In the genomic region with DNA sequence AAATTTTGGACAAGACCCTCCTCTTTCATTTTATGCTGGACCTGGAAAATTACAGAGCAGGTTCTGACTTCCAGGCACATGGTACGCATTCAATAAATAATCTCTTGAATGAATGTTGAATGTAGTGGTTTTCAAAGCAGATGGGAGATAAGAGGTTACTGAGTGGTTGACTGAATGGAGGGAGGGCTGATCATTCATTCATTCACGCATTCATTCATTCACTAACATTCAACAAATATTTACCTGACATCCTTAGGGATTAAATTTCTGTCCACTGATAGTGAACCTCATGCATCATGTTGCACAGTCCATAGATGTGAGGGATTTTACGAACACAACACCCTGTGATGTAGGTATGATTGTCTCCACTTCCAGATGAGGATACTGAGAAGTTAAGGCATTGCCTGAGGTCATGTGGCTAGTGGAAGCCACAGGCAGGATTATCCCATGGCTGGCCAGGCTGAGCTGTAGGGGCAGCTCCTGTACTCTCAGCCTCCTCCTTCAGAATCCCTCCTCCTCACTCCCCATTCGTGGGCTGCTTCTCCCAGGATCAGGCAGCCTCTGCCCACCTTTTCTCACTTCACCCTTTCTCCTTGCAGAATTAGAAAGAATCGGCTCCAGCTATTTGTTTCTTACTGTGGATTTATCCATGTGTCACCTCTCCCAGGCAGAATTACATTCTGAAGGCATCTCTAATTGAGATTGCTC, we compare ENCODE assay signal across 19 cellular contexts. TPM values are rescaled to one million over a fixed set of nuclear protein-coding genes. Genes with fewer than 3 reads are reported as not detected.
A peak's percentile ranks its signal among the peaks of the same experiment; 100 is the strongest.
DNase-seq lines count a peak whose midpoint lies in the region; ATAC-seq and TF ChIP-seq lines count a peak whose summit lies in the region.
"Had no signal": no experiment of that assay in that cellular context is flagged by ENCODE, and none has a peak within 500 bp of the region (broad histone marks: within the 10 kb centered on the region; RNA-seq: fewer than 3 reads in every experiment).

No MANE protein-coding gene starts in this region.

- peak overlapping the region in 1 of 2 experiments; percentile 40 for H2BK12ac ChIP-seq in mesenchymal stem cell (ENCODE audit: low read length in 2 of 2)

- no peak for TF ChIP-seq CTCF in hepatocyte (IDR thresholded peaks at IDR 0.05; ENCODE audit: poor library complexity)

- no peak overlapping the region for H3K4me3 ChIP-seq in CD4-positive, CD25-positive, alpha-beta regulatory T cell (ENCODE audit: low read depth, low read length)
- no peak overlapping the region for H3K4me3 ChIP-seq in CD4-positive, alpha-beta memory T cell (ENCODE audit: low read length in 2 of 2)
- no peak overlapping the region for H3K4me3 ChIP-seq in mesenchymal stem cell (ENCODE audit: insufficient read depth in 1 of 2, low read depth in 1 of 2, low read length in 2 of 2)
- no peak overlapping the region for H3K4me3 ChIP-seq in hepatocyte

- no peak overlapping the region for H2BK120ac ChIP-seq in mesenchymal stem cell (ENCODE audit: low read depth, low read length)

- no peak overlapping the region for H2BK15ac ChIP-seq in mesenchymal stem cell (ENCODE audit: low read depth, poor library complexity, severe bottlenecking)

- CTCF ChIA-PET in CD4-positive, alpha-beta memory T cell (lab: Charles Lee; ENCODE audit: partially characterized antibody), result interaction anchor here (0.6 kb wide), 1 partner anchor 77 kb away, joined by 3 read pairs; no protein-coding TSS in a partner anchor
- CTCF ChIA-PET in T-cell (lab: Charles Lee), result interaction anchor here (0.6 kb wide), 3 partner anchors 12 to 18 kb away, joined by 3 to 6 read pairs (median 3); no protein-coding TSS in a partner anchor

- H2AK5ac ChIP-seq in mesenchymal stem cell (ENCODE audit: low read length, severe bottlenecking), result peak overlapping the region; percentile 61

- no peak overlapping the region for H4K91ac ChIP-seq in mesenchymal stem cell (ENCODE audit: low read length)

- POLR2A ChIA-PET in CD4-positive, alpha-beta memory T cell (lab: Charles Lee; ENCODE audit: partially characterized antibody), result interaction anchor here (1.1 to 3.1 kb wide), 2 partner anchors 15 to 16 kb away, joined by 4 to 21 read pairs; no protein-coding TSS in a partner anchor
- POLR2A ChIA-PET in T-cell (lab: Charles Lee), result no interaction called here

- peaks cover 0 to 12% (median 4%) of the 10 kb centered on the region in 7 donors for H3K9me3 Mint-ChIP-seq in CD4-positive, CD25-positive, alpha-beta regulatory T cell
- H3K9me3 Mint-ChIP-seq in CD4-positive, alpha-beta memory T cell, result peaks cover 0 to 15% (median 7%) of the 10 kb centered on the region in 8 donors
- peaks cover 3 to 12% (median 5%) of the 10 kb centered on the region in 3 donors for H3K9me3 Mint-ChIP-seq in T-cell

- H3K36me3 ChIP-seq in CD4-positive, CD25-positive, alpha-beta regulatory T cell (ENCODE audit: control insufficient read depth, insufficient read depth, low read length), result peaks cover 34% of the 10 kb centered on the region
- H3K36me3 ChIP-seq in CD4-positive, alpha-beta memory T cell (ENCODE audit: insufficient read depth, low read length), result peaks cover 9% of the 10 kb centered on the region
- H3K36me3 ChIP-seq in mesenchymal stem cell (ENCODE audit: control insufficient read depth in 1 of 2, insufficient read depth in 2 of 2, low read depth in 1 of 2, low read length in 2 of 2), result no peaks in the 10 kb centered on the region
- no peaks in the 10 kb centered on the region for H3K36me3 ChIP-seq in hepatocyte (replicated peaks; ENCODE audit: insufficient read depth, low read depth)

- peak overlapping the region in 1 of 2 experiments; percentile 1 for H3K4ac ChIP-seq in mesenchymal stem cell (ENCODE audit: low read depth in 1 of 2, low read length in 2 of 2)

- peaks cover 7 to 12% of the 10 kb centered on the region in 2 experiments for H3K9me3 ChIP-seq in CD4-positive, CD25-positive, alpha-beta regulatory T cell (ENCODE audit: control insufficient read depth in 2 of 2, low read length in 2 of 2)
- H3K9me3 ChIP-seq in CD4-positive, alpha-beta memory T cell (ENCODE audit: control insufficient read depth in 1 of 2, low read length in 2 of 2), result no peaks in the 10 kb centered on the region
- H3K9me3 ChIP-seq in mesenchymal stem cell (ENCODE audit: control insufficient read depth, low read length), result no peaks in the 10 kb centered on the region
- no peaks in the 10 kb centered on the region for H3K9me3 ChIP-seq in hepatocyte (ENCODE audit: low read depth)

- H4K20me1 ChIP-seq in hepatocyte (ENCODE audit: insufficient read depth, poor library complexity, severe bottlenecking), result no peaks in the 10 kb centered on the region

- ATAC-seq in CD4-positive, CD25-positive, alpha-beta regulatory T cell (ENCODE audit: low read depth in 2 of 2), result no peak
- no peak for ATAC-seq in T-cell (replicated peaks in 1 of 4)
- no peak for ATAC-seq in HG03460 (IDR thresholded peaks at IDR 0.05; ENCODE audit: unreplicated experiment)
- no peak for ATAC-seq in GM21528 (IDR thresholded peaks at IDR 0.05; ENCODE audit: low FRiP score, unreplicated experiment)

- peak overlapping the region; percentile 3 to 89 (median 23) for H3K27ac Mint-ChIP-seq in CD4-positive, CD25-positive, alpha-beta regulatory T cell
- peak overlapping the region in 4 of 7 donors; percentile 6 to 86 (median 37) for H3K27ac Mint-ChIP-seq in CD4-positive, alpha-beta memory T cell
- peak overlapping the region; percentile 52 to 68 for H3K27ac Mint-ChIP-seq in T-cell

- no peak for DNase-seq in CD4-positive, CD25-positive, alpha-beta regulatory T cell
- no peak for DNase-seq in CD4-positive, alpha-beta memory T cell
- DNase-seq in T-cell (no peak), mesenchymal stem cell (no peak), hepatocyte (ENCODE audit: low spot score) (no peak), mucosa of gallbladder (ENCODE audit: low spot score) (no peak)
- DNase-seq: AML-193; DMS 273 treated with DMSO at 0.1 percent for 48 hours; GDM1; H9; NCI-H1105; NCI-H2081 treated with DMSO at 0.1 percent for 48 hours; NCI-H510A; NCI-H748 treated with DMSO at 0.1 percent for 48 hours; NK-92 treated with Interleukin-12 subunit alpha and Interleukin-12 subunit beta, amount 100 ng/mL, for 24 hours; Right ventricle myocardium superior had no signal

- no peak overlapping the region for H3K23ac ChIP-seq in mesenchymal stem cell (ENCODE audit: low read length in 2 of 2)

- H3K4me1 ChIP-seq in CD4-positive, CD25-positive, alpha-beta regulatory T cell (ENCODE audit: control insufficient read depth, insufficient read depth, low read length, poor library complexity, severe bottlenecking), result no peaks in the 10 kb centered on the region
- H3K4me1 ChIP-seq in CD4-positive, alpha-beta memory T cell (ENCODE audit: insufficient read depth, low read length), result no peaks in the 10 kb centered on the region
- H3K4me1 ChIP-seq in mesenchymal stem cell (ENCODE audit: control insufficient read depth, insufficient read depth, low read depth, low read length) (peaks cover 9% of the 10 kb centered on the region), hepatocyte (ENCODE audit: insufficient read depth) (peaks cover 10% of the 10 kb centered on the region)

- no peak overlapping the region for H3K27ac ChIP-seq in CD4-positive, CD25-positive, alpha-beta regulatory T cell (ENCODE audit: insufficient read depth, low read length, poor library complexity, severe bottlenecking)
- no peak overlapping the region for H3K27ac ChIP-seq in CD4-positive, alpha-beta memory T cell (ENCODE audit: low read depth, low read length)
- H3K27ac ChIP-seq in mesenchymal stem cell (ENCODE audit: low read length, poor library complexity, severe bottlenecking) (peak overlapping the region; percentile 53), hepatocyte (no peak overlapping the region)
- H3K27ac ChIP-seq: C4-2B had no signal

- 80% methylated on average over 2 of the region's 5 CpGs for WGBS in mesenchymal stem cell
- WGBS in hepatocyte (ENCODE audit: low lambda C conversion rate, missing lambda C conversion rate), result 86% methylated on average over 5 of the region's 5 CpGs

- no peak overlapping the region for H4K8ac ChIP-seq in mesenchymal stem cell (ENCODE audit: low read length)

- H3K36me3 Mint-ChIP-seq in CD4-positive, CD25-positive, alpha-beta regulatory T cell, result peaks cover 50% of the 10 kb centered on the region
- peaks cover 42 to 62% of the 10 kb centered on the region in 2 donors for H3K36me3 Mint-ChIP-seq in CD4-positive, alpha-beta memory T cell
- H3K36me3 Mint-ChIP-seq in T-cell, result peaks cover 61% of the 10 kb centered on the region

- intact Hi-C loops in CD4-positive, alpha-beta memory T cell (cut with micrococcal nuclease), result no loop called here

- H3K79me2 ChIP-seq in hepatocyte, result no peaks in the 10 kb centered on the region

- H3K4me3 Mint-ChIP-seq in CD4-positive, CD25-positive, alpha-beta regulatory T cell, result no peak overlapping the region
- no peak overlapping the region for H3K4me3 Mint-ChIP-seq in CD4-positive, alpha-beta memory T cell
- no peak overlapping the region for H3K4me3 Mint-ChIP-seq in T-cell
- H3K4me3 Mint-ChIP-seq: H9 had no signal

- H2AFZ ChIP-seq in mesenchymal stem cell (ENCODE audit: low read depth, low read length) (no peak overlapping the region), hepatocyte (no peak overlapping the region)

- H3K9ac ChIP-seq in mesenchymal stem cell (ENCODE audit: low read length), result no peak overlapping the region

- H2BK5ac ChIP-seq in mesenchymal stem cell (ENCODE audit: low read depth, low read length, poor library complexity, severe bottlenecking), result no peak overlapping the region

- no peaks in the 10 kb centered on the region for H3K27me3 Mint-ChIP-seq in CD4-positive, CD25-positive, alpha-beta regulatory T cell
- no peaks in the 10 kb centered on the region for H3K27me3 Mint-ChIP-seq in CD4-positive, alpha-beta memory T cell
- no peaks in the 10 kb centered on the region for H3K27me3 Mint-ChIP-seq in T-cell

- H3K4me1 Mint-ChIP-seq in CD4-positive, CD25-positive, alpha-beta regulatory T cell, result peaks cover 21 to 41% (median 34%) of the 10 kb centered on the region in 4 donors
- H3K4me1 Mint-ChIP-seq in CD4-positive, alpha-beta memory T cell, result peaks cover 13 to 39% (median 22%) of the 10 kb centered on the region in 4 donors
- H3K4me1 Mint-ChIP-seq in T-cell, result peaks cover 12 to 38% (median 32%) of the 10 kb centered on the region in 3 donors

- peak overlapping the region in 1 of 2 experiments; percentile 13 for H3K14ac ChIP-seq in mesenchymal stem cell (ENCODE audit: low read length in 2 of 2)

- H3K4me2 ChIP-seq in mesenchymal stem cell (ENCODE audit: low read length, poor library complexity, severe bottlenecking), result no peak overlapping the region
- H3K4me2 ChIP-seq in hepatocyte, result no peak overlapping the region

- H3K18ac ChIP-seq in mesenchymal stem cell (ENCODE audit: low read depth in 1 of 2, low read length in 2 of 2), result peak overlapping the region; percentile 15 to 37

- H3K27me3 ChIP-seq in CD4-positive, CD25-positive, alpha-beta regulatory T cell (ENCODE audit: control insufficient read depth, insufficient read depth, low read length), result no peaks in the 10 kb centered on the region
- no peaks in the 10 kb centered on the region for H3K27me3 ChIP-seq in CD4-positive, alpha-beta memory T cell (ENCODE audit: insufficient read depth, low read length)
- H3K27me3 ChIP-seq in mesenchymal stem cell (ENCODE audit: control insufficient read depth in 1 of 2, insufficient read depth in 1 of 2, low read length in 2 of 2), result no peaks in the 10 kb centered on the region
- no peaks in the 10 kb centered on the region for H3K27me3 ChIP-seq in hepatocyte

- H3K79me1 ChIP-seq in mesenchymal stem cell (replicated peaks; ENCODE audit: low read length, poor library complexity, severe bottlenecking), result no peaks in the 10 kb centered on the region

- H3K9me2 ChIP-seq in hepatocyte (replicated peaks; ENCODE audit: insufficient read depth), result no peaks in the 10 kb centered on the region

RNA-seq across cellular contexts. Expression of a gene that starts 48.4 kb away (rescaled TPM):
- 119 TPM for total RNA-seq in CD4-positive, CD25-positive, alpha-beta regulatory T cell
- 100 to 1,000 TPM; 389 to 458 (median 427) TPM for polyA plus RNA-seq in CD4-positive, CD25-positive, alpha-beta regulatory T cell
- 100 to 1,000 TPM; 126 to 143 TPM for total RNA-seq in CD4-positive, alpha-beta memory T cell
- 100 to 1,000 TPM; 318 to 472 TPM for polyA plus RNA-seq in CD4-positive, alpha-beta memory T cell
- total RNA-seq in T-cell (100 to 1,000 TPM; 125 to 138 (median 137) TPM), hepatocyte (208 and 215 TPM in 2 replicates), mucosa of gallbladder (157 TPM)
- polyA plus RNA-seq in mesenchymal stem cell (2013, experiment 1 of 2), result 332 TPM
- 334 TPM for polyA plus RNA-seq in mesenchymal stem cell (2013, experiment 2 of 2)
- polyA plus RNA-seq in hepatocyte, result 311 and 354 TPM in 2 replicates
